ENCODE assay signal across 2 cellular contexts in the genomic region with DNA sequence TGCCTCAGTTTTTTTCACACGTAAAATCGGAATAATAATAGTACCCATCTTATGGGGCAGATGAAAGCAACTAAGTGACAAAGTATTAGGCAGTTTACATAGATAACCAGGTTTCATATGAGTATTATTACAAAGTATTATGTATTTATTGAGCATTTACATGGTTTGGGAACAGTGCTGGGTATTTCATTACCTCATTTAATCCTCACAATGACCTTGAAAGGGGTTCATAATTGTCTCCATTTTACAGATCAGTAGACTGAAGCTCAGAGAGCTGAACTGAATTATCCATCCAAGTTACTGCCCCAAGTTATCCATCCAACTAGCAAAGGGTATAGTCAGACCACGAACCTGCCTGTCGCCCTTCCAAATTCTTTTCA.
TF ChIP-seq lines count a peak whose summit lies in the region.

No MANE protein-coding gene starts in this region.

TF ChIP-seq in IMR-90, 13 proteins besides CTCF, POLR2A, EP300 and RAD21:
- TF ChIP-seq SMC3 (IDR thresholded peaks at IDR 0.05; ENCODE audit: low read depth, low read length) (no peak), FOS (IDR thresholded peaks at IDR 0.05; ENCODE audit: low read depth, low read length) (no peak), RFX5 (IDR thresholded peaks at IDR 0.05; ENCODE audit: low read depth, low read length) (no peak), RCOR1 (IDR thresholded peaks at IDR 0.05; ENCODE audit: insufficient replicate concordance, low read length) (no peak), USF2 (IDR thresholded peaks at IDR 0.05; ENCODE audit: low read depth, low read length) (no peak), CHD1 (IDR thresholded peaks at IDR 0.05; ENCODE audit: low read depth, low read length) (no peak)
- TF ChIP-seq, protein P1, sequence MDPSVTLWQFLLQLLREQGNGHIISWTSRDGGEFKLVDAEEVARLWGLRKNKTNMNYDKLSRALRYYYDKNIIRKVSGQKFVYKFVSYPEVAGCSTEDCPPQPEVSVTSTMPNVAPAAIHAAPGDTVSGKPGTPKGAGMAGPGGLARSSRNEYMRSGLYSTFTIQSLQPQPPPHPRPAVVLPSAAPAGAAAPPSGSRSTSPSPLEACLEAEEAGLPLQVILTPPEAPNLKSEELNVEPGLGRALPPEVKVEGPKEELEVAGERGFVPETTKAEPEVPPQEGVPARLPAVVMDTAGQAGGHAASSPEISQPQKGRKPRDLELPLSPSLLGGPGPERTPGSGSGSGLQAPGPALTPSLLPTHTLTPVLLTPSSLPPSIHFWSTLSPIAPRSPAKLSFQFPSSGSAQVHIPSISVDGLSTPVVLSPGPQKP (IDR thresholded peaks at IDR 0.05; ENCODE audit: borderline replicate concordance, low read depth, low read length), result no peak

TF ChIP-seq in liver, 16 proteins besides CTCF, POLR2A, EP300 and RAD21 (continued from another document):
- no peak for TF ChIP-seq HNF4A (conservative IDR thresholded peaks at IDR 0.05)
- TF ChIP-seq, protein P2, sequence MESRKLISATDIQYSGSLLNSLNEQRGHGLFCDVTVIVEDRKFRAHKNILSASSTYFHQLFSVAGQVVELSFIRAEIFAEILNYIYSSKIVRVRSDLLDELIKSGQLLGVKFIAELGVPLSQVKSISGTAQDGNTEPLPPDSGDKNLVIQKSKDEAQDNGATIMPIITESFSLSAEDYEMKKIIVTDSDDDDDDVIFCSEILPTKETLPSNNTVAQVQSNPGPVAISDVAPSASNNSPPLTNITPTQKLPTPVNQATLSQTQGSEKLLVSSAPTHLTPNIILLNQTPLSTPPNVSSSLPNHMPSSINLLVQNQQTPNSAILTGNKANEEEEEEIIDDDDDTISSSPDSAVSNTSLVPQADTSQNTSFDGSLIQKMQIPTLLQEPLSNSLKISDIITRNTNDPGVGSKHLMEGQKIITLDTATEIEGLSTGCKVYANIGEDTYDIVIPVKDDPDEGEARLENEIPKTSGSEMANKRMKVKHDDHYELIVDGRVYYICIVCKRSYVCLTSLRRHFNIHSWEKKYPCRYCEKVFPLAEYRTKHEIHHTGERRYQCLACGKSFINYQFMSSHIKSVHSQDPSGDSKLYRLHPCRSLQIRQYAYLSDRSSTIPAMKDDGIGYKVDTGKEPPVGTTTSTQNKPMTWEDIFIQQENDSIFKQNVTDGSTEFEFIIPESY (IDR thresholded peaks at IDR 0.05), result no peak
- no peak for TF ChIP-seq RXRA (IDR thresholded peaks at IDR 0.05)
- no peak for TF ChIP-seq GABPA (IDR thresholded peaks at IDR 0.05 in 1 of 2, conservative IDR thresholded peaks at IDR 0.05 in 1 of 2)
- no peak for TF ChIP-seq FOXA2 (IDR thresholded peaks at IDR 0.05)
- no peak for TF ChIP-seq HNF4G (IDR thresholded peaks at IDR 0.05)
- TF ChIP-seq EGR1 (IDR thresholded peaks at IDR 0.05; ENCODE audit: low read depth in 2 of 2), result no peak
- no peak for TF ChIP-seq MAX (IDR thresholded peaks at IDR 0.05)
- TF ChIP-seq YY1 (IDR thresholded peaks at IDR 0.05), result no peak
- TF ChIP-seq TAF1 (conservative IDR thresholded peaks at IDR 0.05), result no peak
- TF ChIP-seq, protein P3, sequence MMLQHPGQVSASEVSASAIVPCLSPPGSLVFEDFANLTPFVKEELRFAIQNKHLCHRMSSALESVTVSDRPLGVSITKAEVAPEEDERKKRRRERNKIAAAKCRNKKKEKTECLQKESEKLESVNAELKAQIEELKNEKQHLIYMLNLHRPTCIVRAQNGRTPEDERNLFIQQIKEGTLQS (IDR thresholded peaks at IDR 0.05), result no peak
- no peak for TF ChIP-seq JUND (IDR thresholded peaks at IDR 0.05)
- TF ChIP-seq, protein P4, sequence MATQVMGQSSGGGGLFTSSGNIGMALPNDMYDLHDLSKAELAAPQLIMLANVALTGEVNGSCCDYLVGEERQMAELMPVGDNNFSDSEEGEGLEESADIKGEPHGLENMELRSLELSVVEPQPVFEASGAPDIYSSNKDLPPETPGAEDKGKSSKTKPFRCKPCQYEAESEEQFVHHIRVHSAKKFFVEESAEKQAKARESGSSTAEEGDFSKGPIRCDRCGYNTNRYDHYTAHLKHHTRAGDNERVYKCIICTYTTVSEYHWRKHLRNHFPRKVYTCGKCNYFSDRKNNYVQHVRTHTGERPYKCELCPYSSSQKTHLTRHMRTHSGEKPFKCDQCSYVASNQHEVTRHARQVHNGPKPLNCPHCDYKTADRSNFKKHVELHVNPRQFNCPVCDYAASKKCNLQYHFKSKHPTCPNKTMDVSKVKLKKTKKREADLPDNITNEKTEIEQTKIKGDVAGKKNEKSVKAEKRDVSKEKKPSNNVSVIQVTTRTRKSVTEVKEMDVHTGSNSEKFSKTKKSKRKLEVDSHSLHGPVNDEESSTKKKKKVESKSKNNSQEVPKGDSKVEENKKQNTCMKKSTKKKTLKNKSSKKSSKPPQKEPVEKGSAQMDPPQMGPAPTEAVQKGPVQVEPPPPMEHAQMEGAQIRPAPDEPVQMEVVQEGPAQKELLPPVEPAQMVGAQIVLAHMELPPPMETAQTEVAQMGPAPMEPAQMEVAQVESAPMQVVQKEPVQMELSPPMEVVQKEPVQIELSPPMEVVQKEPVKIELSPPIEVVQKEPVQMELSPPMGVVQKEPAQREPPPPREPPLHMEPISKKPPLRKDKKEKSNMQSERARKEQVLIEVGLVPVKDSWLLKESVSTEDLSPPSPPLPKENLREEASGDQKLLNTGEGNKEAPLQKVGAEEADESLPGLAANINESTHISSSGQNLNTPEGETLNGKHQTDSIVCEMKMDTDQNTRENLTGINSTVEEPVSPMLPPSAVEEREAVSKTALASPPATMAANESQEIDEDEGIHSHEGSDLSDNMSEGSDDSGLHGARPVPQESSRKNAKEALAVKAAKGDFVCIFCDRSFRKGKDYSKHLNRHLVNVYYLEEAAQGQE (IDR thresholded peaks at IDR 0.05), result no peak
- no peak for TF ChIP-seq NR2F2 (IDR thresholded peaks at IDR 0.05)
- no peak for TF ChIP-seq SP1 (IDR thresholded peaks at IDR 0.05)
